16 cellular contexts compared by ENCODE assay signal in the genomic region with DNA sequence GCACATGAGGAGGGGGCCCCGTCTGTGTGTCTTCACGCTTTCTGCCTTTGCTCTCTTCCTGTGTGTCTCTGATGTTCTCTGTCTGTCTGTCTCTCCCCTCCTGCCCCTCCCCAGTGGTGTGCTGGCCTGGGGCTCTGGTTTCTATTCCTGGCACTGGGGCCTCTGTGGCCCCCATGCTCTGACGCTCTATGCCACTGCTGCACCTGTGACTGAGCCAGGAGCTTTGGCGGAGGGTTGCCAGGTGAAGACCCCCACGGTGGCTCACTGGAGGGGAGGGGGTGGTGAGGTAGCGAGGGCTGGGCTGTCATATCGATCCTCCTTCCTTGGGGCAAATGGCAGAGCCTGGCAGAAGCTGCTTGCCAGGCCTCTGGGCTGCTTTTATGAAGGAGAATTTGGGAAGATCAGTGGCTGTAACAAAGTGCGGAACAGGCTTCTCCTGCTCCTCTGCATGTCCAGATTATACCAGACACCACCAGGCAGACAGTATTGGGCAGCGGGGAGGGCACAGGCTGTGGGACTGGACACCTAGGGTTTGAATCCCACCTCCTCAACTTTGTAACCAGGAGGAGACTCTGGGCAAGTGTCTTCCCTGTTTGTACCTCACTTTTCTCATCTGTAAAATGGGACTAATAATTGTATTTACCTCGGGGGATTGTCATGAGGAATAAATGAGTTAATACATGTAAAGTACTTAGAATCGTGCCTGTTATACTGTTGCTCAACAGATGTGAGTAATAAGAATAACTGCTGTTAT. TPM values are rescaled to one million over a fixed set of nuclear protein-coding genes. Genes with fewer than 3 reads are reported as not detected.
A peak's percentile ranks its signal among the peaks of the same experiment; 100 is the strongest.
DNase-seq lines count a peak whose midpoint lies in the region; ATAC-seq and TF ChIP-seq lines count a peak whose summit lies in the region.
"Had no signal": no experiment of that assay in that cellular context is flagged by ENCODE, and none has a peak within 500 bp of the region (broad histone marks: within the 10 kb centered on the region; RNA-seq: fewer than 3 reads in every experiment).

No MANE protein-coding gene starts in this region.

- H3K4me3 Mint-ChIP-seq in stimulated activated naive B cell treated with anti-CD40 and anti-IgM and Interleukin-4, amounts not matched to agents 10 μg/mL and 1 μg/mL and 100 μg/mL, for 72 hours, result no peak overlapping the region
- H3K4me3 Mint-ChIP-seq: CD4-positive, CD25-positive, alpha-beta regulatory T cell had no signal

- no peaks in the 10 kb centered on the region for H3K9me3 Mint-ChIP-seq in stimulated activated naive B cell treated with anti-CD40 and anti-IgM and Interleukin-4, amounts not matched to agents 10 μg/mL and 1 μg/mL and 100 μg/mL, for 72 hours
- H3K9me3 Mint-ChIP-seq: CD4-positive, CD25-positive, alpha-beta regulatory T cell had no signal

- no peak overlapping the region for H3K4me3 ChIP-seq in WERI-Rb-1 (ENCODE audit: low read depth, low read length)
- H3K4me3 ChIP-seq: HAP-1 had no signal

- no peaks in the 10 kb centered on the region for H3K9me3 ChIP-seq in WERI-Rb-1 (ENCODE audit: severe bottlenecking)
- H3K9me3 ChIP-seq: HAP-1 had no signal

- no peaks in the 10 kb centered on the region for H3K36me3 ChIP-seq in WERI-Rb-1
- H3K36me3 ChIP-seq: HAP-1 had no signal

- TF ChIP-seq CTCF in WERI-Rb-1 (IDR thresholded peaks at IDR 0.05; ENCODE audit: low read depth, low read length), result no peak

- peaks cover 4 to 5% of the 10 kb centered on the region in 2 donors for H3K4me1 Mint-ChIP-seq in stimulated activated naive B cell treated with anti-CD40 and anti-IgM and Interleukin-4, amounts not matched to agents 10 μg/mL and 1 μg/mL and 100 μg/mL, for 72 hours

- H3K27ac ChIP-seq in WERI-Rb-1, result 0 out of 2 replicates have a peak overlapping the region, but pooled peaks have one; percentile 31

- peak overlapping the region; percentile 33 for H3K27ac Mint-ChIP-seq in stimulated activated naive B cell treated with anti-CD40 and anti-IgM and Interleukin-4, amounts not matched to agents 10 μg/mL and 1 μg/mL and 100 μg/mL, for 72 hours
- H3K27ac Mint-ChIP-seq: CD4-positive, CD25-positive, alpha-beta regulatory T cell had no signal

- ATAC-seq in stimulated activated naive B cell treated with anti-CD40 and anti-IgM and Interleukin-4, amounts not matched to agents 10 μg/mL and 1 μg/mL and 100 μg/mL, for 72 hours (replicated peaks), result no peak
- no peak for ATAC-seq in left lobe of liver

- H3K27me3 ChIP-seq in WERI-Rb-1 (ENCODE audit: insufficient read depth, low read depth, severe bottlenecking), result no peaks in the 10 kb centered on the region

- DNase-seq in activated CD8-positive, alpha-beta memory T cell treated with anti-CD3 and anti-CD28 coated beads for 24 hours, result peak; percentile 24
- no peak for DNase-seq in activated CD8-positive, alpha-beta memory T cell treated with anti-CD3 and anti-CD28 coated beads, Interleukin-2, amount 50 U/mL, for 4 hours
- no peak for DNase-seq in WERI-Rb-1
- DNase-seq in islet precursor cell, result peak; percentile 42
- no peak for DNase-seq in stimulated activated naive B cell treated with anti-CD40 and anti-IgM and Interleukin-4, amounts not matched to agents 10 μg/mL and 1 μg/mL and 100 μg/mL, for 72 hours
- DNase-seq in Ammon's horn (ENCODE audit: low spot score), result no peak
- DNase-seq in left lobe of liver (ENCODE audit: low spot score), result no peak
- DNase-seq in NCI-H1436 treated with DMSO at 0.1 percent for 48 hours (lab: John Stamatoyannopoulos, UW), result no peak
- DNase-seq: CD4-positive, CD25-positive, alpha-beta regulatory T cell; IMR-90; MV-4-11; NCI-H1694; NCI-H345; NCI-H526 treated with DMSO at 0.1 percent for 48 hours; NK-92 treated with Interleukin-12 subunit alpha and Interleukin-12 subunit beta, amount 100 ng/mL, for 24 hours had no signal

- H3K27me3 Mint-ChIP-seq in stimulated activated naive B cell treated with anti-CD40 and anti-IgM and Interleukin-4, amounts not matched to agents 10 μg/mL and 1 μg/mL and 100 μg/mL, for 72 hours, result peaks cover 0 to 3% of the 10 kb centered on the region in 2 donors

- H3K36me3 Mint-ChIP-seq in stimulated activated naive B cell treated with anti-CD40 and anti-IgM and Interleukin-4, amounts not matched to agents 10 μg/mL and 1 μg/mL and 100 μg/mL, for 72 hours, result no peaks in the 10 kb centered on the region
- H3K36me3 Mint-ChIP-seq: CD4-positive, CD25-positive, alpha-beta regulatory T cell had no signal

RNA-seq across cellular contexts. Expression of a gene that starts 24.9 kb away (rescaled TPM):
- total RNA-seq in left lobe of liver, result 17.9 TPM

Comparison
In these comparisons a context has a peak if more than half of its experiments do, and no peak if none do; other contexts are left out.
1. DNase-seq: peak in activated CD8-positive, alpha-beta memory T cell treated with anti-CD3 and anti-CD28 coated beads for 24 hours (single experiment) and islet precursor cell (single experiment); none in activated CD8-positive, alpha-beta memory T cell treated with anti-CD3 and anti-CD28 coated beads, Interleukin-2, amount 50 U/mL, for 4 hours (single experiment), WERI-Rb-1 (single experiment), stimulated activated naive B cell treated with anti-CD40 and anti-IgM and Interleukin-4, amounts not matched to agents 10 μg/mL and 1 μg/mL and 100 μg/mL, for 72 hours (single experiment), Ammon's horn (single experiment), left lobe of liver (single experiment) and NCI-H1436 treated with DMSO at 0.1 percent for 48 hours (single experiment).